8 cellular contexts compared by ENCODE assay signal in the genomic region with DNA sequence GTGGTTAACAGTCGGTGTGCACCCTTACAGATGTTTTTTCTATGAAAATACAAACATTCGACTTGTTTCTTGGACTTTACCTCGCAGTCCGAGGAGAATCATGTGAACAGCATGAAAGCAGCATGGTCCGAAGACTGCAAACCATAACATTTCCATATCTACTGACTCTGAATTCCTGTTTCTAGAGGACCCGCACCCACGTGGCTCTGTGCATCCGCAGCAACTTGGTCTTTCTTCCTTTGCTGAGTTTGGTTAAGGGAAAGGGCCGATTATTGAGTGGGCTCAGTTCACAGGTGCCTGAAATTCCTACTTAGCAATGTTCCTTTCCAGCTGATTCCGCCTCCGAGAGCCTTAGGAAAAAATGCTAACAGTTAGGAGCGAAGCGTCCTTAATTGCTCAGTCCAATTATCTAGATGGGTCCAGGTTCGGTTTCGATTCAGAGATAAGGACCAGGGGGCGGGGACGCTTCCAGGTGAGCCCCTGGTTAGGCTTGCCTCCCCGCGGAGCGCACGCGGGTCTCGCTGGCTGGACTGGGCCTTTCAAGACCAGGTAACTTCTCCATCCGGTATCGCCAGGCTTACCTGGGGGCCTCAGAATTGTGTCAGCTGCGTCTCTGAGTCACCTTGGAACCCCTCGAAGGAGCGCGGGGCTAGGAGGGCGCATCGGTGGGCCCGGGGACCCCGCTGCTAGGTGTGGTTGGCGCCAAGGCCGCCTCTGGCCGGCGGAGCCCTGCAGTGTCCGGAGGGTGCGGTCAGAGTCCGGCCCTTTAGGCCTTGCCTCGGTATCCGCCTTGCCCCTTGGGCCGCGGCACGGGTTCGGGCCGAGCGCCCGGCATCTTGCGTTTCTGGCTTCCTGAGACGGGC. TPM values are rescaled to one million over a fixed set of nuclear protein-coding genes. Genes with fewer than 3 reads are reported as not detected.
DNase-seq lines count a peak whose midpoint lies in the region; ATAC-seq and TF ChIP-seq lines count a peak whose summit lies in the region.

No MANE protein-coding gene starts in this region.

- peak overlapping the region; percentile 61 for H3K27ac Mint-ChIP-seq in activated CD4-positive, alpha-beta memory T cell treated with anti-CD3 and anti-CD28 coated beads for 36 hours

- peak overlapping the region; percentile 74; the same call in 1 of the 2 replicates for H3K4me3 ChIP-seq in GM08714 (ENCODE audit: low read length)
- H3K4me3 ChIP-seq in gastrocnemius medialis, result peak overlapping the region; percentile 89 to 100 (median 96)

- H3K9me3 ChIP-seq in gastrocnemius medialis, result no peaks in the 10 kb centered on the region

- POLR2A ChIA-PET in activated CD4-positive, alpha-beta memory T cell treated with anti-CD3 and anti-CD28 coated beads for 36 hours (lab: Charles Lee), result interaction anchor here (1.1 to 1.4 kb wide), 2 partner anchors 111 to 115 kb away, joined by 6 read pairs; no protein-coding TSS in a partner anchor

- intact Hi-C loops in activated CD4-positive, alpha-beta memory T cell treated with anti-CD3 and anti-CD28 coated beads for 36 hours (cut with micrococcal nuclease), result loop anchor here (5.0 to 10.0 kb wide), 5 partner anchors 157 to 1648 kb away; a partner anchor contains a TSS
- intact Hi-C loops in left cardiac atrium (cut with DNase I) (loop anchor here in 1 of 2 donors (10.0 kb wide), 2 partner anchors 220 to 280 kb away; no protein-coding TSS in a partner anchor), gastrocnemius medialis (cut with DNase I; ENCODE audit: low total_unique reads) (loop anchor here (5.0 to 10.0 kb wide), 5 partner anchors 110 to 430 kb away; no protein-coding TSS in a partner anchor)

- H3K4me1 Mint-ChIP-seq in activated CD4-positive, alpha-beta memory T cell treated with anti-CD3 and anti-CD28 coated beads for 36 hours (ENCODE audit: low read depth), result peaks cover 20% of the 10 kb centered on the region

- DNase-seq in activated CD4-positive, alpha-beta memory T cell treated with anti-CD3 and anti-CD28 coated beads for 36 hours, result no peak
- DNase-seq in left cardiac atrium (peak; percentile 39), gastrocnemius medialis (no peak), SKM-1 treated with dmso at 0.1 percent for 144 hours (lab: John Stamatoyannopoulos, UW; ENCODE audit: unreplicated experiment) (no peak), NCI-H446 treated with DMSO at 0.1 percent for 48 hours (lab: John Stamatoyannopoulos, UW) (no peak)
- no peak for DNase-seq in activated effector memory CD4-positive, alpha-beta T cell treated with anti-CD3 and anti-CD28 coated beads, Interleukin-2, amount 50 U/mL, for 16 hours
- no peak for DNase-seq in stimulated activated CD4-positive, alpha-beta T cell treated with anti-CD3 and anti-CD28 coated beads, Interleukin-4, amount 100 ng/mL, for 24 hours

- peak overlapping the region; percentile 71 for H3K4me3 Mint-ChIP-seq in activated CD4-positive, alpha-beta memory T cell treated with anti-CD3 and anti-CD28 coated beads for 36 hours

- H3K36me3 ChIP-seq in gastrocnemius medialis, result no peaks in the 10 kb centered on the region

- ATAC-seq in left cardiac atrium (peak in 1 of 2 donors; percentile 8), gastrocnemius medialis (no peak)

- no peak for TF ChIP-seq POLR2A in gastrocnemius medialis (IDR thresholded peaks at IDR 0.05)

- no peaks in the 10 kb centered on the region for H3K27me3 Mint-ChIP-seq in activated CD4-positive, alpha-beta memory T cell treated with anti-CD3 and anti-CD28 coated beads for 36 hours

- in situ Hi-C loops in gastrocnemius medialis (cut with MboI; ENCODE audit: low sequenced_read_pairs in 4 of 4), result loop anchor here in 1 of 4 donors (10.0 kb wide), 1 partner anchor 220 kb away; no protein-coding TSS in a partner anchor

- no peak for TF ChIP-seq CTCF in gastrocnemius medialis (IDR thresholded peaks at IDR 0.05 in 4 of 5, conservative IDR thresholded peaks at IDR 0.05 in 1 of 5)

- H3K27ac ChIP-seq in gastrocnemius medialis, result peak overlapping the region; percentile 79 to 88 (median 87)

- H3K36me3 Mint-ChIP-seq in activated CD4-positive, alpha-beta memory T cell treated with anti-CD3 and anti-CD28 coated beads for 36 hours, result peaks cover 6% of the 10 kb centered on the region

- CTCF ChIA-PET in activated CD4-positive, alpha-beta memory T cell treated with anti-CD3 and anti-CD28 coated beads for 36 hours (lab: Charles Lee), result no interaction called here

- H3K27me3 ChIP-seq in gastrocnemius medialis, result no peaks in the 10 kb centered on the region

- no peaks in the 10 kb centered on the region for H3K9me3 Mint-ChIP-seq in activated CD4-positive, alpha-beta memory T cell treated with anti-CD3 and anti-CD28 coated beads for 36 hours

- H3K4me1 ChIP-seq in gastrocnemius medialis, result peaks cover 16 to 20% of the 10 kb centered on the region in 2 donors

RNA-seq across cellular contexts. Expression of a gene that starts 1.1 kb away (rescaled TPM):
- total RNA-seq in activated CD4-positive, alpha-beta memory T cell treated with anti-CD3 and anti-CD28 coated beads for 36 hours, result 10 to 100 TPM; 26.6 to 26.9 TPM
- 10 to 100 TPM; 13.4 to 13.8 TPM for total RNA-seq in left cardiac atrium
- total RNA-seq in gastrocnemius medialis, result 1 to 10 TPM; 3.6 to 4.8 (median 4.0) TPM
